Comparison of ENCODE assay signal across 18 cellular contexts in the genomic region with DNA sequence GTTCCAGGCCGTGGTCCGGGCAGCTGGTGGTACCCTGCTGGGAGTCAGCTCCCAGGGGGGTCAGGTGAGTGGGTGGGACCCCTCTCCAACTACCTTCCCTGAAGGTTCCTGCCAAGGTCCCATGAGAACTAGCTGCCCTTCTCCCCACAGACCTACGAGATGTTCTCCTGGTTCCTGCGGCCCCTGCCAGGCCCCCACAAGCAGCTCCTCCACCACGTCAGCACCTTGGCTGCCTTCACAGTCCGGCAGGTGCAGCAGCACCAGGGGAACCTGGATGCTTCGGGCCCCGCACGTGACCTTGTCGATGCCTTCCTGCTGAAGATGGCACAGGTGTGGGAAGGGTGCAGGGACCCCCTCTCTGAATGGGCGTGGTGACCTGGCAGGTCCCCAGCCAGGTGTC. TPM values are rescaled to one million over a fixed set of nuclear protein-coding genes. Genes with fewer than 3 reads are reported as not detected.
DNase-seq lines count a peak whose midpoint lies in the region; ATAC-seq and TF ChIP-seq lines count a peak whose summit lies in the region.
"Had no signal": no experiment of that assay in that cellular context is flagged by ENCODE, and none has a peak within 500 bp of the region (broad histone marks: within the 10 kb centered on the region; RNA-seq: fewer than 3 reads in every experiment).

No MANE protein-coding gene starts in this region.

- peaks cover 52 to 90% (median 88%) of the 10 kb centered on the region in 3 experiments for H3K36me3 Mint-ChIP-seq in H9 (ENCODE audit: insufficient read depth in 1 of 3, low read depth in 3 of 3)
- H3K36me3 Mint-ChIP-seq in dendritic cell treated with granulocyte-macrophage colony-stimulating factor and Interleukin-4, amounts not matched to agents 40 ng/mL and 50 ng/mL, for 4 days (ENCODE audit: low read depth): peaks cover 95% of the 10 kb centered on the region
- H3K36me3 Mint-ChIP-seq in activated T-cell treated with anti-CD3 and anti-CD28 coated beads, Interleukin-2, amount 50 U/mL, for 72 hours (ENCODE audit: insufficient read depth in 2 of 2): no peaks in the 10 kb centered on the region
- H3K36me3 Mint-ChIP-seq: CD4-positive, CD25-positive, alpha-beta regulatory T cell; CD8-positive, alpha-beta memory T cell had no signal

- H2BK12ac ChIP-seq in H9 (ENCODE audit: insufficient read length, low read depth, low read length): no peak overlapping the region

- H3K18ac ChIP-seq in H9 (ENCODE audit: insufficient read length, low read depth, low read length): no peak overlapping the region

- H4K20me1 ChIP-seq in H9 (ENCODE audit: control insufficient read depth, insufficient read depth, insufficient read length): peaks cover 2% of the 10 kb centered on the region
- H4K20me1 ChIP-seq in osteoblast (ENCODE audit: insufficient read depth, low read length): no peaks in the 10 kb centered on the region

- H3K4ac ChIP-seq in H9 (ENCODE audit: low read depth, low read length): no peak overlapping the region

- peaks cover 5% of the 10 kb centered on the region; the same call in 1 of the 2 replicates for H3K4me1 ChIP-seq in H9 (ENCODE audit: insufficient read depth, low read length)
- H3K4me1 ChIP-seq in osteoblast (ENCODE audit: insufficient read depth, low read length): no peaks in the 10 kb centered on the region
- H3K4me1 ChIP-seq: BE2C had no signal

- peak; percentile 21 for DNase-seq in D341Med (ENCODE audit: low spot score)
- DNase-seq in H9: no peak
- DNase-seq in osteoblast (ENCODE audit: insufficient read length, low spot score, missing footprints): peak; percentile 62
- no peak for DNase-seq in activated T-cell treated with anti-CD3 and anti-CD28 coated beads, Interleukin-2, amount 50 U/mL, for 72 hours
- DNase-seq in T-helper 9 cell: no peak
- no peak for DNase-seq in activated naive CD4-positive, alpha-beta T cell treated with anti-CD3 and anti-CD28 coated beads, Interleukin-2, amount 50 U/mL, for 16 hours
- DNase-seq: ACHN; BE2C; C1 segment of cervical spinal cord; CD4-positive, CD25-positive, alpha-beta regulatory T cell; CD8-positive, alpha-beta memory T cell; COR-L47; DMS153; DMS79; GF-D8 had no signal

- H2BK120ac ChIP-seq in H9 (ENCODE audit: low read depth, low read length, poor library complexity, severe bottlenecking): no peak overlapping the region

- ATAC-seq in activated T-cell treated with anti-CD3 and anti-CD28 coated beads, Interleukin-2, amount 50 U/mL, for 72 hours (replicated peaks in 1 of 2): no peak
- ATAC-seq: GM23338 had no signal

- no peak overlapping the region for H3K4me3 Mint-ChIP-seq in H9
- H3K4me3 Mint-ChIP-seq in dendritic cell treated with granulocyte-macrophage colony-stimulating factor and Interleukin-4, amounts not matched to agents 40 ng/mL and 50 ng/mL, for 4 days: no peak overlapping the region
- no peak overlapping the region for H3K4me3 Mint-ChIP-seq in activated T-cell treated with anti-CD3 and anti-CD28 coated beads, Interleukin-2, amount 50 U/mL, for 72 hours
- H3K4me3 Mint-ChIP-seq: CD4-positive, CD25-positive, alpha-beta regulatory T cell; CD8-positive, alpha-beta memory T cell had no signal

- no peak overlapping the region for H3K9ac ChIP-seq in H9 (ENCODE audit: extremely low read depth, insufficient read length, low read length)

- H3K79me1 ChIP-seq in H9 (ENCODE audit: insufficient read depth, low read depth, low read length, poor library complexity, severe bottlenecking): peaks cover 3% of the 10 kb centered on the region

- peaks cover 7% of the 10 kb centered on the region for H3K23me2 ChIP-seq in H9 (ENCODE audit: insufficient read length, low read depth, low read length, poor library complexity, severe bottlenecking)

- H3K23ac ChIP-seq in H9 (ENCODE audit: insufficient read length, low read depth, low read length): no peak overlapping the region

- no peak for TF ChIP-seq CTCF in H9 (conservative IDR thresholded peaks at IDR 0.05)
- no peak for TF ChIP-seq CTCF in osteoblast (IDR thresholded peaks at IDR 0.05; ENCODE audit: extremely low read depth, low read depth, low read length)

- peak overlapping the region in 2 of 3 experiments; percentile 81 to 89; a peak in 3 of 7 replicates for H3K27ac Mint-ChIP-seq in H9
- H3K27ac Mint-ChIP-seq in dendritic cell treated with granulocyte-macrophage colony-stimulating factor and Interleukin-4, amounts not matched to agents 40 ng/mL and 50 ng/mL, for 4 days: peak overlapping the region; percentile 4
- no peak overlapping the region for H3K27ac Mint-ChIP-seq in activated T-cell treated with anti-CD3 and anti-CD28 coated beads, Interleukin-2, amount 50 U/mL, for 72 hours

- no peak overlapping the region for H4K5ac ChIP-seq in H9 (ENCODE audit: insufficient read length, low read depth, low read length)

- intact Hi-C loops in dendritic cell treated with granulocyte-macrophage colony-stimulating factor and Interleukin-4, amounts not matched to agents 40 ng/mL and 50 ng/mL, for 4 days (cut with micrococcal nuclease): no loop called here

- H3K27me3 ChIP-seq in H9 (ENCODE audit: insufficient read depth, low read length) (no peaks in the 10 kb centered on the region), osteoblast (ENCODE audit: insufficient read depth, low read length) (peaks cover 22% of the 10 kb centered on the region)

- no peak overlapping the region for H2AK5ac ChIP-seq in H9 (ENCODE audit: insufficient read length, low read length)

- no peak overlapping the region for H2BK15ac ChIP-seq in H9 (ENCODE audit: low read depth, low read length)

- WGBS in H9 (ENCODE audit: extremely low coverage, insufficient read length, low lambda C conversion rate): no CpG with 5 or more reads among the region's 11 CpGs

- H3K9me3 ChIP-seq in H9 (ENCODE audit: control insufficient read depth, low read depth, low read length): no peaks in the 10 kb centered on the region
- H3K9me3 ChIP-seq in osteoblast (ENCODE audit: low read depth, low read length): no peaks in the 10 kb centered on the region
- H3K9me3 ChIP-seq: BE2C, HAP-1 had no signal

- H2AFZ ChIP-seq in H9 (ENCODE audit: low read length) (no peak overlapping the region), osteoblast (ENCODE audit: low read length) (no peak overlapping the region)
- H2AFZ ChIP-seq: GM23338 had no signal

- H3K9me3 Mint-ChIP-seq in H9: no peaks in the 10 kb centered on the region
- no peaks in the 10 kb centered on the region for H3K9me3 Mint-ChIP-seq in dendritic cell treated with granulocyte-macrophage colony-stimulating factor and Interleukin-4, amounts not matched to agents 40 ng/mL and 50 ng/mL, for 4 days
- H3K9me3 Mint-ChIP-seq in activated T-cell treated with anti-CD3 and anti-CD28 coated beads, Interleukin-2, amount 50 U/mL, for 72 hours: no peaks in the 10 kb centered on the region
- H3K9me3 Mint-ChIP-seq: CD8-positive, alpha-beta memory T cell; GM23338 had no signal

- no peak overlapping the region; the same call in 1 of the 2 replicates for H3K14ac ChIP-seq in H9 (ENCODE audit: insufficient read depth, low read length)

- H3K27ac ChIP-seq in H9 (ENCODE audit: insufficient read length, low read depth, low read length) (no peak overlapping the region), osteoblast (ENCODE audit: low read depth, low read length) (no peak overlapping the region)

- H3K79me2 ChIP-seq in H9 (ENCODE audit: insufficient read depth, low read length) (peaks cover 18% of the 10 kb centered on the region; the same call in 1 of the 2 replicates), osteoblast (ENCODE audit: insufficient read depth, low read length) (no peaks in the 10 kb centered on the region)

- H3K4me2 ChIP-seq in H9 (ENCODE audit: insufficient read depth, insufficient read length, low read length) (no peak overlapping the region), osteoblast (ENCODE audit: insufficient read depth, low read length) (no peak overlapping the region)
- H3K4me2 ChIP-seq: GM23338 had no signal

- H3K4me1 Mint-ChIP-seq in H9: peaks cover 34 to 39% of the 10 kb centered on the region in 2 experiments
- H3K4me1 Mint-ChIP-seq in dendritic cell treated with granulocyte-macrophage colony-stimulating factor and Interleukin-4, amounts not matched to agents 40 ng/mL and 50 ng/mL, for 4 days (ENCODE audit: low read depth): peaks cover 46% of the 10 kb centered on the region
- peaks cover 13% of the 10 kb centered on the region for H3K4me1 Mint-ChIP-seq in activated T-cell treated with anti-CD3 and anti-CD28 coated beads, Interleukin-2, amount 50 U/mL, for 72 hours (ENCODE audit: low read depth)

- H3K4me3 ChIP-seq in osteoblast (ENCODE audit: insufficient read depth, low read length): no peak overlapping the region
- H3K4me3 ChIP-seq: GM23338, HAP-1 had no signal

- no peaks in the 10 kb centered on the region for H3K36me3 ChIP-seq in osteoblast (ENCODE audit: insufficient read depth, low read length)
- H3K36me3 ChIP-seq: BE2C, HAP-1 had no signal

- H2BK20ac ChIP-seq in H9 (ENCODE audit: low read depth, low read length, poor library complexity, severe bottlenecking): no peak overlapping the region

- no peak overlapping the region for H2BK5ac ChIP-seq in H9 (ENCODE audit: insufficient read length, low read length)

- H3T11ph ChIP-seq in H9 (ENCODE audit: low read length): no peak overlapping the region

- H4K8ac ChIP-seq in H9 (replicated peaks; ENCODE audit: insufficient read length, low read depth, low read length): no peak overlapping the region

- no peak overlapping the region for H3K56ac ChIP-seq in H9 (ENCODE audit: insufficient read length, low read depth, low read length)

- H3K27me3 Mint-ChIP-seq in H9 (ENCODE audit: low read depth): no peaks in the 10 kb centered on the region
- H3K27me3 Mint-ChIP-seq in dendritic cell treated with granulocyte-macrophage colony-stimulating factor and Interleukin-4, amounts not matched to agents 40 ng/mL and 50 ng/mL, for 4 days: no peaks in the 10 kb centered on the region
- H3K27me3 Mint-ChIP-seq in activated T-cell treated with anti-CD3 and anti-CD28 coated beads, Interleukin-2, amount 50 U/mL, for 72 hours (ENCODE audit: low read depth): peaks cover 14% of the 10 kb centered on the region

- no peak overlapping the region for H4K91ac ChIP-seq in H9 (ENCODE audit: insufficient read length, low read depth, low read length)

RNA-seq across cellular contexts. Expression of gene CYP2S1, which starts 5.5 kb away (rescaled TPM):
- 159 and 175 TPM in 2 replicates for total RNA-seq in H9 (2021)
- total RNA-seq in osteoblast: not detected in 2 replicates
- 1 to 10 TPM in 1 of 2 donors, under 1 TPM in 1; 0.35 to 1.2 TPM for total RNA-seq in activated T-cell treated with anti-CD3 and anti-CD28 coated beads, Interleukin-2, amount 50 U/mL, for 72 hours
- total RNA-seq: CD4-positive, CD25-positive, alpha-beta regulatory T cell; CD8-positive, alpha-beta memory T cell had no signal

RNA-seq across cellular contexts. Expression of gene AXL, which starts 20.5 kb away (rescaled TPM):
- total RNA-seq in H9 (2021) (29.4 and 30.3 TPM in 2 replicates), osteoblast (355 and 368 TPM in 2 replicates)
- total RNA-seq in activated T-cell treated with anti-CD3 and anti-CD28 coated beads, Interleukin-2, amount 50 U/mL, for 72 hours: under 1 TPM; 0.17 to 0.44 TPM
- total RNA-seq: CD4-positive, CD25-positive, alpha-beta regulatory T cell had no signal

Comparison
In these comparisons a context has a peak if more than half of its experiments do, and no peak if none do; other contexts are left out.
1. DNase-seq: peak in D341Med (single experiment) and osteoblast (single experiment); none in H9 (single experiment), activated T-cell treated with anti-CD3 and anti-CD28 coated beads, Interleukin-2, amount 50 U/mL, for 72 hours (0 of 2), T-helper 9 cell (single experiment) and activated naive CD4-positive, alpha-beta T cell treated with anti-CD3 and anti-CD28 coated beads, Interleukin-2, amount 50 U/mL, for 16 hours (single experiment).
2. RNA of gene CYP2S1, which starts 5.5 kb away (total RNA-seq): 159 to 175 TPM in H9; 0.35 to 1.2 TPM in activated T-cell treated with anti-CD3 and anti-CD28 coated beads, Interleukin-2, amount 50 U/mL, for 72 hours and not detected in osteoblast; every median in the first group is over 10 times any median in the second.
3. RNA of gene AXL, which starts 20.5 kb away (total RNA-seq): 355 to 368 TPM in osteoblast and 29.4 to 30.3 TPM in H9; 0.17 to 0.44 TPM in activated T-cell treated with anti-CD3 and anti-CD28 coated beads, Interleukin-2, amount 50 U/mL, for 72 hours; every median in the first group is over 10 times any median in the second.